ENCODE assay signal across 8 cellular contexts in the genomic region with DNA sequence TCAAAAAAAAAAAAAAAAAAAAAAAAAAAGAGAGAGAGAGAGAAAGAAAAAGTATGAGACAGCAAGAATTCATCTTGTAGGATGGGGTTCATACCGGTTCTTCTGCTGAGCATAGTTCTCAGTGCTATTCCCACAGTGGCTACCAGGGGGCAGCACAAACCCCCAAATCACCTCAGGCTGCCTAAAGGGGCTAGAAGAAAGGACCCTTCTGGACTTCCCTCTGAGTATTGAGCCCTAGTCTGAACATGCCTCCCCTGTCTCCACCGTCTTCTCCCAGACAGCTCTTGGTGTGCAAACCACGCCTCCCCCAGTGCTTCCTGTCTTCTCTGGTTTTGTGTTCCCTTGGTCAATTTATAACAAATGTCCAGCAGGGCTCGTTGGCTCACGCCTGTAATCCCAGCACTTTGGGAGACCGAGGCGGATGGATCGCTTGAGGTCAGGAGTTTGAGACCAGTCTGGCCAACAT. TPM values are rescaled to one million over a fixed set of nuclear protein-coding genes. Genes with fewer than 3 reads are reported as not detected.
A peak's percentile ranks its signal among the peaks of the same experiment; 100 is the strongest.
DNase-seq lines count a peak whose midpoint lies in the region; ATAC-seq, FAIRE-seq and TF ChIP-seq lines count a peak whose summit lies in the region.

No MANE protein-coding gene starts in this region.

- TF ChIP-seq EP300 in esophagus muscularis mucosa (IDR thresholded peaks at IDR 0.05) (no peak), transverse colon (IDR thresholded peaks at IDR 0.05; ENCODE audit: low read depth) (no peak)

- DNase-seq in EH (ENCODE audit: low read depth) (peak; percentile 84), HTR-8/SVneo (ENCODE audit: insufficient read length, low spot score) (peak; percentile 71), activated T-cell treated with anti-CD3 and anti-CD28 coated beads for 24 hours (ENCODE audit: low read depth) (peak; percentile 51), esophagus muscularis mucosa (ENCODE audit: extremely low spot score) (no peak), transverse colon (peak; percentile 70)

- H3K4me2 ChIP-seq in OCI-LY1 (ENCODE audit: low read length) = no peak overlapping the region

- H3K4me1 Mint-ChIP-seq in nephron = peaks cover 22% of the 10 kb centered on the region

- no peaks in the 10 kb centered on the region for H3K9me3 Mint-ChIP-seq in nephron

- H3K79me2 ChIP-seq in OCI-LY1 (ENCODE audit: insufficient read depth, low read length) = no peaks in the 10 kb centered on the region

- no peaks in the 10 kb centered on the region for H3K9me2 ChIP-seq in OCI-LY1 (ENCODE audit: low read depth, low read length)

- no peak overlapping the region for H3K4me3 Mint-ChIP-seq in nephron

- H3K4me3 ChIP-seq in OCI-LY1 (ENCODE audit: low read depth, low read length, poor library complexity, severe bottlenecking) (peak overlapping the region; percentile 17), esophagus muscularis mucosa (no peak overlapping the region), transverse colon (no peak overlapping the region)

- H3K27ac Mint-ChIP-seq in nephron = peak overlapping the region in 2 of 3 experiments; percentile 38 to 58

- TF ChIP-seq POLR2A in esophagus muscularis mucosa (IDR thresholded peaks at IDR 0.05; ENCODE audit: low read depth) = no peak
- no peak for TF ChIP-seq POLR2A in transverse colon (IDR thresholded peaks at IDR 0.05)

- no peaks in the 10 kb centered on the region for H4K20me1 ChIP-seq in OCI-LY1 (ENCODE audit: insufficient read depth, low read length)

- H3K4me1 ChIP-seq in OCI-LY1 (ENCODE audit: insufficient read depth, low read length, severe bottlenecking) (peaks cover 31% of the 10 kb centered on the region), esophagus muscularis mucosa (peaks cover 21 to 29% (median 27%) of the 10 kb centered on the region in 4 donors), transverse colon (peaks cover 9 to 32% (median 20%) of the 10 kb centered on the region in 4 donors)

- ATAC-seq in HG03469 (IDR thresholded peaks at IDR 0.05; ENCODE audit: unreplicated experiment) = no peak

- intact Hi-C loops in esophagus muscularis mucosa (cut with DNase I) = no loop called here
- intact Hi-C loops in transverse colon (cut with DNase I; ENCODE audit: low total_unique reads) = loop anchor here (10.0 kb wide), 1 partner anchor 145 kb away; a partner anchor contains a TSS

- H3K9me3 ChIP-seq in OCI-LY1 (ENCODE audit: low read length) (no peaks in the 10 kb centered on the region), esophagus muscularis mucosa (no peaks in the 10 kb centered on the region), transverse colon (no peaks in the 10 kb centered on the region)

- peaks cover 37% of the 10 kb centered on the region for H3K27me3 Mint-ChIP-seq in nephron (ENCODE audit: low read depth)

- H3K27me3 ChIP-seq in OCI-LY1 (ENCODE audit: insufficient read depth, low read length) (no peaks in the 10 kb centered on the region), esophagus muscularis mucosa (peaks cover 0 to 34% (median 14%) of the 10 kb centered on the region in 4 donors), transverse colon (peaks cover 50% of the 10 kb centered on the region)

- H3K36me3 ChIP-seq in OCI-LY1 (ENCODE audit: insufficient read depth, low read length) = no peaks in the 10 kb centered on the region
- no peaks in the 10 kb centered on the region for H3K36me3 ChIP-seq in esophagus muscularis mucosa
- no peaks in the 10 kb centered on the region for H3K36me3 ChIP-seq in transverse colon

- 31% methylated on average over 8 of the region's 8 CpGs for WGBS in esophagus muscularis mucosa
- WGBS in transverse colon (ENCODE audit: low coverage in 1 of 2), 2 donors = 26% methylated on average over 8 of the region's 8 CpGs; no CpG with 5 or more reads in 1 of the 2 donors

- peak; percentile 80 for TF ChIP-seq CTCF in OCI-LY1 (IDR thresholded peaks at IDR 0.05; ENCODE audit: low read length)
- peak; percentile 64 to 85 (median 71) for TF ChIP-seq CTCF in esophagus muscularis mucosa (IDR thresholded peaks at IDR 0.05)
- TF ChIP-seq CTCF in nephron (IDR thresholded peaks at IDR 0.05; ENCODE audit: unreplicated experiment in 3 of 3) = peak; percentile 80 to 87 (median 81)
- peak; percentile 68 to 87 (median 73) for TF ChIP-seq CTCF in transverse colon (IDR thresholded peaks at IDR 0.05)

- H2AFZ ChIP-seq in OCI-LY1 (ENCODE audit: low read length) = no peak overlapping the region

- H3K36me3 Mint-ChIP-seq in nephron (ENCODE audit: low read depth) = no peaks in the 10 kb centered on the region

- 0 out of 2 replicates have a peak, but pooled peaks cover 8% of the 10 kb centered on the region for H3F3A ChIP-seq in OCI-LY1 (ENCODE audit: insufficient read depth, low read length)

- H3K27ac ChIP-seq in OCI-LY1 (ENCODE audit: low read depth, low read length, poor library complexity, severe bottlenecking) (no peak overlapping the region), esophagus muscularis mucosa (replicated peaks in 1 of 4) (no peak overlapping the region), transverse colon (no peak overlapping the region)

- no peak overlapping the region for H3K9ac ChIP-seq in OCI-LY1 (ENCODE audit: low read length)

- in situ Hi-C loops in transverse colon (cut with MboI; ENCODE audit: low pct_ligation_motif_present in 1 of 4, low pct_unique_long_range_greater_than_20kb in 1 of 4, low sequenced_read_pairs in 3 of 4) = loop anchor here in 2 of 4 donors (10.0 to 25.0 kb wide), 2 partner anchors 145 to 433 kb away; a partner anchor contains a TSS

- FAIRE-seq in HTR-8/SVneo (lab: Jason Lieb, UNC) = no peak

RNA-seq across cellular contexts. Expression of a gene that starts 31.3 kb away (rescaled TPM):
- 10 to 100 TPM; 28.0 to 37.2 (median 30.8) TPM for total RNA-seq in esophagus muscularis mucosa
- total RNA-seq in transverse colon = 10 to 100 TPM; 46.0 to 91.3 (median 50.1) TPM

RNA-seq across cellular contexts. Expression of a gene that starts 59.8 kb away (rescaled TPM):
- 10 to 100 TPM; 29.0 to 45.3 (median 37.3) TPM for total RNA-seq in esophagus muscularis mucosa
- total RNA-seq in transverse colon = 10 to 100 TPM; 18.9 to 28.8 (median 22.8) TPM
